16 cellular contexts compared by ENCODE assay signal in the genomic region with DNA sequence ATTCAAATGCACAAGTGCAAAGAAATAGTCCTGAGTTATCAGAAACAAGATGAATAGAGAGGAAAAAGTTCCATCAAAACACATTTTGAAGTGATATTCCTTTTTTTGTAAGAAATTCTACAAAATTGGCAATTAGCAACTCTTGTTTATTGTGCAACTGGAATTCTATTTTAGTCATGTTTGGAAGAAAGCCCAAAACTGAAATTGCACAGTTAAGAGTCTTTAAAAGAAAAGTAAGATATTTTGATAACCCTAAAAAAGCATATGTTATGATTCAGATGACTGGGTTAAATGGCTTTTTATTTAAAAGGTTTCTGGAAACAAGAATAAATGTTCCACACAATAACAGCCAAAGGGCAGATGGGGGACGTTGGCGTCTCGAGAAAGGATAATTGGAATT.
DNase-seq lines count a peak whose midpoint lies in the region; FAIRE-seq lines count a peak whose summit lies in the region.
"Had no signal": no experiment of that assay in that cellular context is flagged by ENCODE, and none has a peak within 500 bp of the region (broad histone marks: within the 10 kb centered on the region; RNA-seq: fewer than 3 reads in every experiment).

No MANE protein-coding gene starts in this region.

- no peak overlapping the region for H3K27ac ChIP-seq in caudate nucleus (ENCODE audit: low read depth, low read length)
- H3K27ac ChIP-seq: C4-2B, PC-9 had no signal

- DNase-seq in HS-5 (ENCODE audit: low read depth) (peak; percentile 19), NCI-H446 (lab: John Stamatoyannopoulos, UW) (peak; percentile 36 to 48), myocyte (ENCODE audit: low read depth) (peak; percentile 12), GM03348 (ENCODE audit: low spot score) (no peak), KBM-7 (no peak), caudate nucleus (lab: John Stamatoyannopoulos, UW) (no peak)
- DNase-seq: ACHN, DMS79, H9, KG1, NCI-H1105, NCI-H524, NCI-H82, PC-9 had no signal

- in situ Hi-C loops in KBM-7 (cut with MboI; ENCODE audit: low pct_unique_long_range_greater_than_20kb, low sequenced_read_pairs), result no loop called here

- peak; percentile 99 for FAIRE-seq in endometrium (lab: Jason Lieb, UNC)

Comparison
In these comparisons a context has a peak if more than half of its experiments do, and no peak if none do; other contexts are left out.
1. DNase-seq: peak in HS-5 (single experiment), NCI-H446 (2 of 2) and myocyte (single experiment); none in GM03348 (single experiment), KBM-7 (single experiment) and caudate nucleus (0 of 61).